ENCODE assay signal across 10 cellular contexts in the genomic region with DNA sequence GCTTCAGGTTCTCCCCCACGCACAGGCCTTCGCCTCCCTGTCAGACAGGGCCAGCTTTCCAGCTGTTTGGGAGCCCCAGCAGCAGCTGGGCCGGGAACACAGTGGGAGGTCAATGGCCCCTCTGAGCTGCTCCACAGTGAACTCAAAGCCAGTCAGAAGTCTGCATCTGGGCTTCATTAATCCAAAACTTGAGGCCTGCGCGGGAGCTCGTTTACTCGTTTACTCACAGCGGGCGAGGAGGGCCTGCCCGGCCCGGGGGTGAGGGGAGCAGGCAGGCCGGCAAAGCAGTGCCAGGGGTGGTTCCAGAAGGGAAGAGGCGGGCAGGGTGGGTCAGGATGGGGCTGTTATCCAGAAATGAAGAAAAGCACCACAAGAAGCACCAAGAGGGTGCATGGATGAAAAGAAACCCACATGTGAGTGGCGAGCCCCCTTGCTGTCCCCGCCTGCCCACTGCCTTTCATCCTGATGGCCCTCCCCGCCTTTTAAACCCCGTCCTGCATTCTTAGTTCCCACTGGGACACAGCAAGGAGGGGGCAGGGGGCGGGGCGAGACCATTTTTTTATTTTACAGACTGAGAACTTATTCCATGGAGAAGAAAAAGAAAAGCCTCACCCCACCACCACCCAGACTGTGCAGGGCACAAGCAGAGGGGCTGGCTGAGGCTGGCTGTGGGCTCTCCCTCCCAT. TPM values are rescaled to one million over a fixed set of nuclear protein-coding genes. Genes with fewer than 3 reads are reported as not detected.
A peak's percentile ranks its signal among the peaks of the same experiment; 100 is the strongest.
DNase-seq lines count a peak whose midpoint lies in the region; ATAC-seq and TF ChIP-seq lines count a peak whose summit lies in the region.
"Had no signal": no experiment of that assay in that cellular context is flagged by ENCODE, and none has a peak within 500 bp of the region (broad histone marks: within the 10 kb centered on the region; RNA-seq: fewer than 3 reads in every experiment).

No MANE protein-coding gene starts in this region.

- H3K4me3 ChIP-seq in SJCRH30 (peak overlapping the region; percentile 30), fibroblast of the aortic adventitia (ENCODE audit: low read depth, low read length) (no peak overlapping the region), muscle layer of colon (ENCODE audit: low read depth in 1 of 2, low read length in 2 of 2) (peak overlapping the region; percentile 29 to 36), thoracic aorta (peak overlapping the region; percentile 60)

- H3K9me3 ChIP-seq in SJCRH30 (replicated peaks) (no peaks in the 10 kb centered on the region), muscle layer of colon (ENCODE audit: low read length) (no peaks in the 10 kb centered on the region), thoracic aorta (no peaks in the 10 kb centered on the region)

- CTCF ChIA-PET in activated CD8-positive, alpha-beta T cell treated with anti-CD3 and anti-CD28 coated beads for 36 hours (lab: Charles Lee) = interaction anchor here (1.3 kb wide), 1 partner anchor 44 kb away, joined by 3 read pairs; no protein-coding TSS in a partner anchor

- H3K36me3 ChIP-seq in SJCRH30 = no peaks in the 10 kb centered on the region
- no peaks in the 10 kb centered on the region for H3K36me3 ChIP-seq in muscle layer of colon (ENCODE audit: insufficient read depth, low read length)
- H3K36me3 ChIP-seq in thoracic aorta = no peaks in the 10 kb centered on the region

- no peaks in the 10 kb centered on the region for H3K36me3 Mint-ChIP-seq in activated CD8-positive, alpha-beta T cell treated with anti-CD3 and anti-CD28 coated beads for 36 hours (ENCODE audit: low read depth)

- H3K27ac Mint-ChIP-seq in activated CD8-positive, alpha-beta T cell treated with anti-CD3 and anti-CD28 coated beads for 36 hours = no peak overlapping the region
- H3K27ac Mint-ChIP-seq: activated T-cell treated with anti-CD3 and anti-CD28 coated beads, Interleukin-2, amount 50 U/mL, for 72 hours had no signal

- H3K4me1 Mint-ChIP-seq in activated CD8-positive, alpha-beta T cell treated with anti-CD3 and anti-CD28 coated beads for 36 hours (ENCODE audit: low read depth) = peaks cover 6% of the 10 kb centered on the region

- peak overlapping the region; percentile 45 for H3K27ac ChIP-seq in SJCRH30
- H3K27ac ChIP-seq in muscle layer of colon (ENCODE audit: low read depth, low read length) = peak overlapping the region; percentile 100
- peak overlapping the region; percentile 97 to 99 for H3K27ac ChIP-seq in thoracic aorta

- H3K27me3 Mint-ChIP-seq in activated CD8-positive, alpha-beta T cell treated with anti-CD3 and anti-CD28 coated beads for 36 hours = no peaks in the 10 kb centered on the region

- H3K4me3 Mint-ChIP-seq in activated CD8-positive, alpha-beta T cell treated with anti-CD3 and anti-CD28 coated beads for 36 hours = no peak overlapping the region
- H3K4me3 Mint-ChIP-seq: activated T-cell treated with anti-CD3 and anti-CD28 coated beads, Interleukin-2, amount 50 U/mL, for 72 hours had no signal

- H3K4me1 ChIP-seq in SJCRH30 (peaks cover 18% of the 10 kb centered on the region; the same call in 1 of the 2 replicates), muscle layer of colon (ENCODE audit: insufficient read depth, low read length) (peaks cover 54% of the 10 kb centered on the region), thoracic aorta (ENCODE audit: control insufficient read depth in 1 of 2, low read depth in 2 of 2) (peaks cover 21 to 51% of the 10 kb centered on the region in 2 donors)

- TF ChIP-seq CTCF in fibroblast of the aortic adventitia (IDR thresholded peaks at IDR 0.05; ENCODE audit: insufficient read depth, low read length) (no peak), thoracic aorta (IDR thresholded peaks at IDR 0.05) (no peak)
- no peak for TF ChIP-seq CTCF in activated CD8-positive, alpha-beta T cell treated with anti-CD3 and anti-CD28 coated beads for 36 hours (IDR thresholded peaks at IDR 0.05)

- H3K27me3 ChIP-seq in SJCRH30 (no peaks in the 10 kb centered on the region), muscle layer of colon (ENCODE audit: control insufficient read depth in 1 of 2, insufficient read depth in 2 of 2, low read length in 2 of 2) (no peaks in the 10 kb centered on the region), thoracic aorta (replicated peaks; ENCODE audit: insufficient read depth) (no peaks in the 10 kb centered on the region)

- intact Hi-C loops in activated CD8-positive, alpha-beta T cell treated with anti-CD3 and anti-CD28 coated beads for 36 hours (cut with micrococcal nuclease) = no loop called here

- H3K9me3 Mint-ChIP-seq in activated CD8-positive, alpha-beta T cell treated with anti-CD3 and anti-CD28 coated beads for 36 hours = no peaks in the 10 kb centered on the region
- H3K9me3 Mint-ChIP-seq: activated T-cell treated with anti-CD3 and anti-CD28 coated beads, Interleukin-2, amount 50 U/mL, for 72 hours had no signal

- DNase-seq in SJCRH30 = peak; percentile 76 to 85
- peak; percentile 52 for DNase-seq in fibroblast of the aortic adventitia (ENCODE audit: low read depth)
- DNase-seq in thoracic aorta (ENCODE audit: low spot score) = peak; percentile 66
- no peak for DNase-seq in activated CD8-positive, alpha-beta T cell treated with anti-CD3 and anti-CD28 coated beads for 36 hours
- DNase-seq in activated CD4-positive, CD25-positive, alpha-beta regulatory T cell treated with anti-CD3 and anti-CD28 coated beads, Interleukin-2, amount 50 U/mL, for 72 hours = no peak
- DNase-seq in stimulated activated CD4-positive, alpha-beta T cell treated with anti-CD3 and anti-CD28 coated beads, Interleukin-15, amount 100 ng/mL, for 24 hours = no peak
- DNase-seq: activated T-cell treated with anti-CD3 and anti-CD28 coated beads, Interleukin-2, amount 50 U/mL, for 72 hours; NCI-H1436 had no signal

- peak; percentile 63 for ATAC-seq in thoracic aorta (ENCODE audit: insufficient number of reproducible peaks, low FRiP score, low read depth)
- no peak for ATAC-seq in activated CD8-positive, alpha-beta T cell treated with anti-CD3 and anti-CD28 coated beads for 36 hours
- ATAC-seq in GM19455 (IDR thresholded peaks at IDR 0.05; ENCODE audit: unreplicated experiment) = no peak
- ATAC-seq: activated T-cell treated with anti-CD3 and anti-CD28 coated beads, Interleukin-2, amount 50 U/mL, for 72 hours had no signal

- H3K9ac ChIP-seq in muscle layer of colon (ENCODE audit: low read length) = peak overlapping the region; percentile 71

- POLR2A ChIA-PET in activated CD8-positive, alpha-beta T cell treated with anti-CD3 and anti-CD28 coated beads for 36 hours (lab: Charles Lee) = no interaction called here

RNA-seq across cellular contexts. Expression of gene SEMA4C, which starts 37.0 kb away (rescaled TPM):
- total RNA-seq in SJCRH30 (2014; rRNA removed; shearing (Covaris generic)) = 41.3 and 49.4 TPM in 2 replicates
- total RNA-seq in fibroblast of the aortic adventitia (ENCODE audit: low replicate concordance) (15.4 and 20.4 TPM in 2 replicates), thoracic aorta (10 to 100 TPM; 44.1 to 66.3 TPM)
- total RNA-seq in activated CD8-positive, alpha-beta T cell treated with anti-CD3 and anti-CD28 coated beads for 36 hours = 10 to 100 TPM; 10.4 to 12.4 TPM

RNA-seq across cellular contexts. Expression of gene ANKRD39, which starts 49.0 kb away (rescaled TPM):
- 7.7 and 7.8 TPM in 2 replicates for total RNA-seq in SJCRH30 (2014; rRNA removed; shearing (Covaris generic))
- total RNA-seq in fibroblast of the aortic adventitia (ENCODE audit: low replicate concordance) (4.0 and 6.1 TPM in 2 replicates), thoracic aorta (10 to 100 TPM in 1 of 2 donors, 1 to 10 TPM in 1; 8.4 to 18.0 TPM)
- total RNA-seq in activated CD8-positive, alpha-beta T cell treated with anti-CD3 and anti-CD28 coated beads for 36 hours = 10 to 100 TPM; 22.6 TPM

Comparison
In these comparisons a context has a peak if more than half of its experiments do, and no peak if none do; other contexts are left out.
1. DNase-seq: peak in SJCRH30 (2 of 2), fibroblast of the aortic adventitia (single experiment) and thoracic aorta (single experiment); none in activated CD8-positive, alpha-beta T cell treated with anti-CD3 and anti-CD28 coated beads for 36 hours (single experiment), activated CD4-positive, CD25-positive, alpha-beta regulatory T cell treated with anti-CD3 and anti-CD28 coated beads, Interleukin-2, amount 50 U/mL, for 72 hours (single experiment) and stimulated activated CD4-positive, alpha-beta T cell treated with anti-CD3 and anti-CD28 coated beads, Interleukin-15, amount 100 ng/mL, for 24 hours (single experiment).
2. H3K27ac ChIP-seq: peak in every context shown above with its lines; median percentile 100 in muscle layer of colon; 98 in thoracic aorta; 45 in SJCRH30.